ENCODE assay signal across 24 cellular contexts in genomic region chr2:202019689-202020450, GRCh38. TPM values are rescaled to one million over a fixed set of nuclear protein-coding genes. Genes with fewer than 3 reads are reported as not detected.
DNase-seq lines count a peak whose midpoint lies in the region; TF ChIP-seq lines count a peak whose summit lies in the region.
"Had no signal": no experiment of that assay in that cellular context is flagged by ENCODE, and none has a peak within 500 bp of the region (broad histone marks: within the 10 kb centered on the region; RNA-seq: fewer than 3 reads in every experiment).

No MANE protein-coding gene starts in this region.

- H3K27ac Mint-ChIP-seq in mesothelial cell of epicardium: peak overlapping the region; percentile 43
- H3K27ac Mint-ChIP-seq: activated naive CD4-positive, alpha-beta T cell treated with anti-CD3 and anti-CD28 coated beads, Interleukin-2, amount 50 U/mL, for 24 hours; activated T-cell treated with anti-CD3 and anti-CD28 coated beads, Interleukin-2, amount 50 U/mL, for 72 hours; CD8-positive, alpha-beta T cell had no signal

- no peaks in the 10 kb centered on the region for H3K9me3 ChIP-seq in SK-N-SH
- H3K9me3 ChIP-seq in smooth muscle cell (replicated peaks; ENCODE audit: low read depth): no peaks in the 10 kb centered on the region
- H3K9me3 ChIP-seq: ascending aorta, thyroid gland had no signal

- H3K27me3 ChIP-seq in SK-N-SH (ENCODE audit: insufficient read depth) (no peaks in the 10 kb centered on the region), smooth muscle cell (ENCODE audit: low read depth) (peaks cover 12% of the 10 kb centered on the region)
- H3K27me3 ChIP-seq: ascending aorta, thyroid gland had no signal

- no peak overlapping the region for H3K4me3 ChIP-seq in SK-N-SH (ENCODE audit: low read depth in 2 of 2, low read length in 1 of 2)
- no peak overlapping the region for H3K4me3 ChIP-seq in fibroblast of villous mesenchyme (ENCODE audit: low read depth, low read length)
- no peak overlapping the region for H3K4me3 ChIP-seq in smooth muscle cell
- H3K4me3 ChIP-seq: ascending aorta, thyroid gland had no signal

- H3K79me2 ChIP-seq in SK-N-SH (ENCODE audit: insufficient read depth) (no peaks in the 10 kb centered on the region), smooth muscle cell (ENCODE audit: low read depth) (no peaks in the 10 kb centered on the region)

- POLR2A ChIA-PET in SK-N-SH (lab: Yijun Ruan, JAX): no interaction called here

- H3K9me2 ChIP-seq in SK-N-SH: no peaks in the 10 kb centered on the region

- no peaks in the 10 kb centered on the region for H4K20me1 ChIP-seq in SK-N-SH (ENCODE audit: insufficient read depth)
- H4K20me1 ChIP-seq in smooth muscle cell (ENCODE audit: low read depth): no peaks in the 10 kb centered on the region

- H3K4me1 ChIP-seq in SK-N-SH (ENCODE audit: control insufficient read depth in 1 of 2, insufficient read depth in 2 of 2, low read depth in 1 of 2, low read length in 1 of 2) (peaks cover 3 to 38% of the 10 kb centered on the region in 2 experiments; a peak in 3 of 4 replicates), smooth muscle cell (ENCODE audit: low read depth) (peaks cover 28% of the 10 kb centered on the region)
- H3K4me1 ChIP-seq: ascending aorta had no signal

- H3K9me3 Mint-ChIP-seq in mesothelial cell of epicardium: no peaks in the 10 kb centered on the region
- H3K9me3 Mint-ChIP-seq: activated naive CD4-positive, alpha-beta T cell treated with anti-CD3 and anti-CD28 coated beads, Interleukin-2, amount 50 U/mL, for 24 hours; activated T-cell treated with anti-CD3 and anti-CD28 coated beads, Interleukin-2, amount 50 U/mL, for 72 hours; CD8-positive, alpha-beta T cell; neural crest cell had no signal

- H3K36me3 Mint-ChIP-seq in mesothelial cell of epicardium: no peaks in the 10 kb centered on the region
- H3K36me3 Mint-ChIP-seq: activated naive CD4-positive, alpha-beta T cell treated with anti-CD3 and anti-CD28 coated beads, Interleukin-2, amount 50 U/mL, for 24 hours; CD8-positive, alpha-beta T cell had no signal

- peaks cover 14% of the 10 kb centered on the region for H3F3A ChIP-seq in SK-N-SH (replicated peaks; ENCODE audit: insufficient read depth)
- H3F3A ChIP-seq in smooth muscle cell (ENCODE audit: low read depth): no peaks in the 10 kb centered on the region

- H3K27ac ChIP-seq in SK-N-SH (ENCODE audit: low read depth in 2 of 2, low read length in 1 of 2) (peak overlapping the region in 1 of 2 experiments; percentile 98; a peak in 2 of 4 replicates), smooth muscle cell (ENCODE audit: low read depth) (no peak overlapping the region)
- H3K27ac ChIP-seq: ascending aorta, RWPE1, thyroid gland had no signal

- CTCF ChIA-PET in SK-N-SH (lab: Yijun Ruan, JAX): interaction anchor here (0.6 to 1.8 kb wide), 3 partner anchors 10 to 225 kb away, joined by 3 to 6 read pairs (median 4); no protein-coding TSS in a partner anchor

- H3K4me2 ChIP-seq in SK-N-SH (no peak overlapping the region), smooth muscle cell (no peak overlapping the region)

- peaks cover 58% of the 10 kb centered on the region for H3K4me1 Mint-ChIP-seq in mesothelial cell of epicardium
- H3K4me1 Mint-ChIP-seq: activated naive CD4-positive, alpha-beta T cell treated with anti-CD3 and anti-CD28 coated beads, Interleukin-2, amount 50 U/mL, for 24 hours had no signal

- no peak overlapping the region for H3K4me3 Mint-ChIP-seq in mesothelial cell of epicardium
- H3K4me3 Mint-ChIP-seq: activated naive CD4-positive, alpha-beta T cell treated with anti-CD3 and anti-CD28 coated beads, Interleukin-2, amount 50 U/mL, for 24 hours; activated T-cell treated with anti-CD3 and anti-CD28 coated beads, Interleukin-2, amount 50 U/mL, for 72 hours; CD8-positive, alpha-beta T cell; neural crest cell had no signal

- H3K27me3 Mint-ChIP-seq in mesothelial cell of epicardium (ENCODE audit: low read depth): no peaks in the 10 kb centered on the region

- DNase-seq in SK-N-SH: peak; percentile 50
- DNase-seq in fibroblast of villous mesenchyme (ENCODE audit: low read depth): peak; percentile 52
- DNase-seq in mesothelial cell of epicardium (ENCODE audit: low spot score in 2 of 2, unreplicated experiment in 2 of 2): no peak
- DNase-seq in smooth muscle cell (lab: John Stamatoyannopoulos, UW; ENCODE audit: unreplicated experiment): no peak
- DNase-seq in NCI-H2227 treated with DMSO at 0.1 percent for 48 hours (lab: John Stamatoyannopoulos, UW): no peak
- DNase-seq in NCI-H774 (lab: John Stamatoyannopoulos, UW): no peak
- no peak for DNase-seq in OCI-M2 (lab: John Stamatoyannopoulos, UW; ENCODE audit: unreplicated experiment)
- DNase-seq: activated CD4-positive, CD25-positive, alpha-beta regulatory T cell; activated CD8-positive, alpha-beta memory T cell treated with anti-CD3 and anti-CD28 coated beads for 24 hours; activated T-cell treated with anti-CD3 and anti-CD28 coated beads, Interleukin-2, amount 50 U/mL, for 72 hours; CD8-positive, alpha-beta T cell; cerebellar nuclear complex; KG1; kidney glomerular epithelial cell; NCI-H526 treated with DMSO at 0.1 percent for 48 hours; stimulated activated CD4-positive, alpha-beta T cell treated with anti-CD3 and anti-CD28 coated beads, Interleukin-4, amount 100 ng/mL, for 24 hours; stimulated activated naive CD8-positive, alpha-beta T cell treated with anti-CD3 and anti-CD28 coated beads, Interleukin-15, Interleukin-2, amounts not matched to agents 100 U/mL and 50 U/mL, for 24 hours; thyroid gland had no signal

- H3K9ac ChIP-seq in SK-N-SH (no peak overlapping the region), smooth muscle cell (ENCODE audit: low read depth) (no peak overlapping the region)

- TF ChIP-seq RAD21 in SK-N-SH (IDR thresholded peaks at IDR 0.05; ENCODE audit: low read length): no peak

- no peaks in the 10 kb centered on the region for H3K36me3 ChIP-seq in SK-N-SH (replicated peaks in 1 of 2; ENCODE audit: control insufficient read depth in 1 of 2, insufficient read depth in 2 of 2, low read length in 1 of 2)
- no peaks in the 10 kb centered on the region for H3K36me3 ChIP-seq in smooth muscle cell (ENCODE audit: low read depth)
- H3K36me3 ChIP-seq: ascending aorta, thyroid gland had no signal

- no peak overlapping the region for H2AFZ ChIP-seq in SK-N-SH (ENCODE audit: low read depth)
- H2AFZ ChIP-seq in smooth muscle cell (ENCODE audit: low read depth): peak overlapping the region; percentile 49

- TF ChIP-seq CTCF in SK-N-SH (IDR thresholded peaks at IDR 0.05) (no peak), fibroblast of villous mesenchyme (IDR thresholded peaks at IDR 0.05; ENCODE audit: insufficient read depth, low read depth, low read length) (no peak), mesothelial cell of epicardium (IDR thresholded peaks at IDR 0.05; ENCODE audit: unreplicated experiment) (no peak), smooth muscle cell (IDR thresholded peaks at IDR 0.05; ENCODE audit: borderline replicate concordance, insufficient read depth, poor library complexity, severe bottlenecking) (no peak)

- peak in 1 of 2 experiments; percentile 36; a peak in 1 of 4 replicates for TF ChIP-seq EP300 in SK-N-SH (IDR thresholded peaks at IDR 0.05; ENCODE audit: borderline replicate concordance in 1 of 2, low read depth in 1 of 2, low read length in 1 of 2)

- 71% methylated on average over 8 of the region's 8 CpGs for WGBS in SK-N-SH (ENCODE audit: low lambda C conversion rate)
- WGBS in smooth muscle cell (ENCODE audit: low lambda C conversion rate): 35% methylated on average over 8 of the region's 8 CpGs

TF ChIP-seq in SK-N-SH, 30 proteins besides CTCF, POLR2A, EP300 and RAD21:
- TF ChIP-seq SMC3 (IDR thresholded peaks at IDR 0.05; ENCODE audit: low read depth, low read length) (no peak), MEF2A (IDR thresholded peaks at IDR 0.05; ENCODE audit: borderline replicate concordance, low read depth) (no peak), FOXJ3 (CRISPR knock-in tag; IDR thresholded peaks at IDR 0.05) (no peak), EZH2phosphoT487 (IDR thresholded peaks at IDR 0.05; ENCODE audit: borderline replicate concordance, low read depth) (no peak), TCF12 (IDR thresholded peaks at IDR 0.05) (peak; percentile 23; the same call in 1 of the 2 replicates), FOSL2 (IDR thresholded peaks at IDR 0.05; ENCODE audit: borderline replicate concordance, low read depth) (no peak), RFX5 (IDR thresholded peaks at IDR 0.05; ENCODE audit: low read length) (no peak), MAX (IDR thresholded peaks at IDR 0.05; ENCODE audit: low read depth) (no peak)

RNA-seq across cellular contexts. Expression of gene FZD7, which starts 13.8 kb away (rescaled TPM):
- polyA plus RNA-seq in SK-N-SH (2012; rRNA removed) (16.1 and 19.7 TPM in 2 replicates), smooth muscle cell (10.9 and 14.8 TPM in 2 replicates)
- polyA plus RNA-seq in SK-N-SH (2012; cell fraction: cytosol; rRNA removed): 17.1 and 21.4 TPM in 2 replicates
- polyA plus RNA-seq in SK-N-SH (2012; cell fraction: nucleus; rRNA removed): 12.2 and 15.3 TPM in 2 replicates
- total RNA-seq in fibroblast of villous mesenchyme (14.7 and 43.8 TPM in 2 replicates), mesothelial cell of epicardium (126 to 132 TPM (median 132 TPM) in 3 replicates), smooth muscle cell (17.0 and 21.8 TPM in 2 replicates)

RNA-seq across cellular contexts. Expression of gene KIAA2012, which starts 53.2 kb away (rescaled TPM):
- polyA plus RNA-seq in SK-N-SH (2012; rRNA removed) (0.07 and 0.11 TPM in 2 replicates), smooth muscle cell (not detected in 2 replicates)
- 0.04 and 0.05 TPM in 2 replicates for polyA plus RNA-seq in SK-N-SH (2012; cell fraction: cytosol; rRNA removed)
- 0.46 and 0.64 TPM in 2 replicates for polyA plus RNA-seq in SK-N-SH (2012; cell fraction: nucleus; rRNA removed)
- total RNA-seq in fibroblast of villous mesenchyme (under 0.01 TPM in 2 replicates), mesothelial cell of epicardium (0.24 to 0.45 TPM (median 0.25 TPM) in 3 replicates), smooth muscle cell (not detected in 2 replicates)
- total RNA-seq: activated T-cell treated with anti-CD3 and anti-CD28 coated beads, Interleukin-2, amount 50 U/mL, for 72 hours; CD8-positive, alpha-beta T cell; mesenteric fat pad; thyroid gland had no signal
- polyA plus RNA-seq: esophagus had no signal

Comparison
In these comparisons a context has a peak if more than half of its experiments do, and no peak if none do; other contexts are left out.
1. DNase-seq: peak in SK-N-SH (single experiment) and fibroblast of villous mesenchyme (single experiment); none in mesothelial cell of epicardium (0 of 2), smooth muscle cell (single experiment), NCI-H2227 treated with DMSO at 0.1 percent for 48 hours (single experiment), NCI-H774 (single experiment) and OCI-M2 (single experiment).